31 cellular contexts compared by ENCODE assay signal in genomic region chr2:113232123-113232522, GRCh38. TPM values are rescaled to one million over a fixed set of nuclear protein-coding genes. Genes with fewer than 3 reads are reported as not detected.
"Had no signal": no experiment of that assay in that cellular context is flagged by ENCODE, and none has a peak within 500 bp of the region (broad histone marks: within the 10 kb centered on the region; RNA-seq: fewer than 3 reads in every experiment).

No MANE protein-coding gene starts in this region.

- H2AFZ ChIP-seq: hepatocyte had no signal

- H3K27me3 ChIP-seq: colonic mucosa, dorsolateral prefrontal cortex, gastroesophageal sphincter, hepatocyte, neutrophil, ovary, tibial artery had no signal

- H3K4me3 Mint-ChIP-seq: activated naive CD4-positive, alpha-beta T cell treated with anti-CD3 and anti-CD28 coated beads for 36 hours; activated naive CD8-positive, alpha-beta T cell treated with anti-CD3 and anti-CD28 coated beads for 36 hours; naive thymus-derived CD4-positive, alpha-beta T cell; stimulated activated naive CD8-positive, alpha-beta T cell treated with anti-CD3 and anti-CD28 coated beads, Interleukin-15, Interleukin-2, amounts not matched to agents 100 ng/mL and 50 ng/mL, for 24 hours; T-helper 1 cell treated with Interleukin-12 subunit alpha and Interleukin-12 subunit beta and Interleukin-4 antibody, amounts not matched to agents 30 μg/mL and 1 μg/mL, for 36 hours had no signal

- H3K4me2 ChIP-seq: hepatocyte, SK-N-SH had no signal

- ATAC-seq: activated CD4-positive, CD25-positive, alpha-beta regulatory T cell treated with anti-CD3 and anti-CD28 coated beads, Interleukin-2, amount 50 U/mL, for 24 hours; gastroesophageal sphincter; naive thymus-derived CD4-positive, alpha-beta T cell; sciatic nerve had no signal

- H3K9ac ChIP-seq: SK-N-SH had no signal

- H3K4me1 ChIP-seq: colonic mucosa, prostate gland had no signal

- H3K27me3 Mint-ChIP-seq: activated naive CD8-positive, alpha-beta T cell treated with anti-CD3 and anti-CD28 coated beads for 36 hours; stimulated activated naive CD8-positive, alpha-beta T cell treated with anti-CD3 and anti-CD28 coated beads, Interleukin-15, Interleukin-2, amounts not matched to agents 100 ng/mL and 50 ng/mL, for 24 hours had no signal

- H3K9me3 ChIP-seq: colonic mucosa, gastroesophageal sphincter, left ventricle myocardium inferior, neutrophil, ovary, prostate gland, SK-N-SH, tibial artery had no signal

- H3K9me3 Mint-ChIP-seq: activated naive CD4-positive, alpha-beta T cell treated with anti-CD3 and anti-CD28 coated beads for 36 hours; activated naive CD8-positive, alpha-beta T cell treated with anti-CD3 and anti-CD28 coated beads for 36 hours; naive thymus-derived CD4-positive, alpha-beta T cell; stimulated activated naive CD8-positive, alpha-beta T cell treated with anti-CD3 and anti-CD28 coated beads, Interleukin-15, Interleukin-2, amounts not matched to agents 100 ng/mL and 50 ng/mL, for 24 hours; T-helper 1 cell treated with Interleukin-12 subunit alpha and Interleukin-12 subunit beta and Interleukin-4 antibody, amounts not matched to agents 30 μg/mL and 1 μg/mL, for 36 hours had no signal

- H3K27ac ChIP-seq: colonic mucosa, dorsolateral prefrontal cortex, gastroesophageal sphincter, hepatocyte, neutrophil, ovary, prostate gland, skin epidermis, tibial artery, WERI-Rb-1 had no signal

- H3K36me3 ChIP-seq: colonic mucosa, gastroesophageal sphincter, left ventricle myocardium inferior, neutrophil, ovary, prostate gland, tibial artery, WERI-Rb-1 had no signal

- H3K4me3 ChIP-seq: colonic mucosa, dorsolateral prefrontal cortex, gastroesophageal sphincter, hepatocyte, left ventricle myocardium inferior, ovary, prostate gland, skin epidermis, tibial artery had no signal

- DNase-seq: activated CD4-positive, alpha-beta T cell treated with anti-CD3 and anti-CD28 coated beads for 48 hours; activated CD4-positive, alpha-beta T cell treated with anti-CD3 and anti-CD28 coated beads, Interleukin-2, amount 50 U/mL, for 48 hours; activated CD8-positive, alpha-beta memory T cell treated with anti-CD3 and anti-CD28 coated beads for 24 hours; activated effector memory CD4-positive, alpha-beta T cell treated with anti-CD3 and anti-CD28 coated beads, Interleukin-2, amount 50 U/mL, for 16 hours; activated naive CD4-positive, alpha-beta T cell treated with anti-CD3 and anti-CD28 coated beads for 36 hours; activated naive CD8-positive, alpha-beta T cell treated with anti-CD3 and anti-CD28 coated beads for 36 hours; colonic mucosa; dorsolateral prefrontal cortex; effector memory CD4-positive, alpha-beta T cell; islet precursor cell; left ventricle myocardium inferior; naive thymus-derived CD4-positive, alpha-beta T cell; ovary; retina; SK-N-SH; stimulated activated CD4-positive, alpha-beta T cell treated with anti-CD3 and anti-CD28 coated beads, Interleukin-12 subunit alpha, Interleukin-12 subunit beta, amount 100 ng/mL, for 4 hours; stimulated activated CD4-positive, alpha-beta T cell treated with anti-CD3 and anti-CD28 coated beads, Interleukin-4, amount 100 ng/mL, for 1 hour; SW 1271; T-helper 9 cell; tibial artery; WERI-Rb-1 had no signal

- H3K27ac Mint-ChIP-seq: activated naive CD4-positive, alpha-beta T cell treated with anti-CD3 and anti-CD28 coated beads for 36 hours; activated naive CD8-positive, alpha-beta T cell treated with anti-CD3 and anti-CD28 coated beads for 36 hours; stimulated activated naive CD8-positive, alpha-beta T cell treated with anti-CD3 and anti-CD28 coated beads, Interleukin-15, Interleukin-2, amounts not matched to agents 100 ng/mL and 50 ng/mL, for 24 hours; T-helper 1 cell treated with Interleukin-12 subunit alpha and Interleukin-12 subunit beta and Interleukin-4 antibody, amounts not matched to agents 30 μg/mL and 1 μg/mL, for 36 hours had no signal

RNA-seq across cellular contexts. Expression of gene PAX8, which starts 46.6 kb away (rescaled TPM):
- total RNA-seq: bronchial epithelial cell, hepatocyte had no signal
